Comparison of ENCODE assay signal across 17 cellular contexts in the genomic region with DNA sequence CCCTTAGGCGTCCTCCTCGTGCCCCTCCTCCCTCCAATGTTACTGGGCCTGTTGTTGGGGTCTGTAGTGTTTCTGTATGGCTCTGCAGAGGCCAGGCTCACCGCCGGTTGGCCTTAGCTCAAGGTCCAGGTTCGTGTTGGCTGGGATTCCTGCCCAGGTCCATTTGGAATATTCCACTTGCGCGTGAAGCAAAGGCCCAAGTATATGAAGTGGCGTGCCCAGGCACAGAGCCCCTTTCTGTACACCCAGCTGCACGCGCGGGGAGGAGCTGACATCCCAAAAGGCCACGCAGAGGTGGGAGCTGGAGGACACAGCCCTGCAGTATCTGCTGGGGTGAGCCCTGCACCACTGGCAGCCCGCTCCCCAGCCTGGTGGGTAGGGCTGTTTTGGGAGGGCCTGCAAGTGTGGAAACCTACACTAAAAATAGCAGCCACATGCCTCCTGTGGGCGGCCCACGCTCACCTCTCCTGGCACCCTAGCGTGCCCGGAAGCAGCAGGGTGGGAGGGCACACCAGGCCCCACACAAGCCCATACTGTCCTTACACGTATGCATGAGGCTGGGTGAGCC.
"Had no signal": no experiment of that assay in that cellular context is flagged by ENCODE, and none has a peak within 500 bp of the region (broad histone marks: within the 10 kb centered on the region; RNA-seq: fewer than 3 reads in every experiment).

No MANE protein-coding gene starts in this region.

- H3K27ac Mint-ChIP-seq: activated T-helper 17 cell treated with anti-CD3 and anti-CD28 coated beads, Interleukin-2, amount 50 U/mL, for 72 hours; progenitor cell of endocrine pancreas had no signal

- H3K9me3 Mint-ChIP-seq: activated T-helper 17 cell treated with anti-CD3 and anti-CD28 coated beads, Interleukin-2, amount 50 U/mL, for 72 hours; nephron had no signal

- H3K4me3 Mint-ChIP-seq: activated T-helper 17 cell treated with anti-CD3 and anti-CD28 coated beads, Interleukin-2, amount 50 U/mL, for 72 hours; nephron had no signal

- DNase-seq: activated CD4-positive, alpha-beta T cell treated with anti-CD3 and anti-CD28 coated beads, Interleukin-2, amount 50 U/mL, for 1 hour; activated naive CD4-positive, alpha-beta T cell treated with Interleukin-2 at 50 U/mL for 16 hours; cortex of kidney; effector CD8-positive, alpha-beta T cell; foreskin keratinocyte; heart left ventricle; left colon; mammary epithelial cell; occipital lobe; stimulated activated CD4-positive, alpha-beta T cell treated with anti-CD3 and anti-CD28 coated beads, Interleukin-15, amount 100 ng/mL, for 24 hours; stimulated activated CD4-positive, alpha-beta T cell treated with anti-CD3 and anti-CD28 coated beads, Interleukin-4, amount 100 ng/mL, for 24 hours; stimulated activated naive CD4-positive, alpha-beta T cell treated with Interleukin-2 at 50 U/mL for 16 hours; uterus had no signal

- H3K27me3 Mint-ChIP-seq: activated T-helper 17 cell treated with anti-CD3 and anti-CD28 coated beads, Interleukin-2, amount 50 U/mL, for 72 hours; progenitor cell of endocrine pancreas had no signal

- ATAC-seq: activated CD4-positive, CD25-positive, alpha-beta regulatory T cell treated with anti-CD3 and anti-CD28 coated beads, Interleukin-2, amount 50 U/mL, for 24 hours; activated T-helper 17 cell treated with anti-CD3 and anti-CD28 coated beads, Interleukin-2, amount 50 U/mL, for 72 hours; foreskin keratinocyte; left colon had no signal
